Comparison of ENCODE assay signal across 30 cellular contexts in genomic region chr14:53461823-53462222, GRCh38.
"Had no signal": no experiment of that assay in that cellular context is flagged by ENCODE, and none has a peak within 500 bp of the region (broad histone marks: within the 10 kb centered on the region; RNA-seq: fewer than 3 reads in every experiment).

No MANE protein-coding gene starts in this region.

- H3K27me3 ChIP-seq: body of pancreas, esophagus squamous epithelium, ovary, sigmoid colon, upper lobe of left lung, vagina had no signal

- H3K27me3 Mint-ChIP-seq: stimulated activated naive CD8-positive, alpha-beta T cell treated with anti-CD3 and anti-CD28 coated beads, Interleukin-15, amount 100 ng/mL, for 72 hours had no signal

- H3K36me3 ChIP-seq: esophagus squamous epithelium, ovary, prostate gland, sigmoid colon, upper lobe of left lung, vagina had no signal

- DNase-seq: activated CD4-positive, alpha-beta T cell treated with anti-CD3 and anti-CD28 coated beads for 4 hours; activated CD4-positive, alpha-beta T cell treated with anti-CD3 and anti-CD28 coated beads, Interleukin-2, amount 50 U/mL, for 4 hours; activated effector memory CD4-positive, alpha-beta T cell treated with Interleukin-2 at 50 U/mL for 16 hours; activated naive CD4-positive, alpha-beta T cell treated with Interleukin-2 at 50 U/mL for 16 hours; activated T-cell treated with anti-CD3 and anti-CD28 coated beads for 4 hours; activated T-cell treated with anti-CD3 and anti-CD28 coated beads, Interleukin-2, amount 50 U/mL, for 72 hours; anterior cingulate cortex; body of pancreas; effector CD8-positive, alpha-beta T cell; esophagus squamous epithelium; islet precursor cell; left ventricle myocardium superior; naive B cell; nephron progenitor cell; ovary; sigmoid colon; stimulated activated CD4-positive, alpha-beta T cell treated with anti-CD3 and anti-CD28 coated beads, Interleukin-1b, Interleukin-23, amount 100 ng/mL, for 48 hours; stimulated activated CD4-positive, alpha-beta T cell treated with anti-CD3 and anti-CD28 coated beads, Interleukin-4, amount 100 ng/mL, for 4 hours; stimulated activated CD8-positive, alpha-beta memory T cell treated with anti-CD3 and anti-CD28 coated beads, Interleukin-4, amount 100 ng/mL, for 48 hours; stimulated activated naive CD8-positive, alpha-beta T cell treated with anti-CD3 and anti-CD28 coated beads, Interleukin-15, amount 100 ng/mL, for 72 hours; substantia nigra; upper lobe of left lung had no signal

- H3K27ac ChIP-seq: body of pancreas, epithelial cell of prostate, esophagus squamous epithelium, ovary, prostate gland, sigmoid colon, upper lobe of left lung, vagina, VCaP had no signal

- H3K9me3 ChIP-seq: body of pancreas, esophagus squamous epithelium, ovary, prostate gland, sigmoid colon, upper lobe of left lung, vagina had no signal

- H3K27ac Mint-ChIP-seq: activated naive CD8-positive, alpha-beta T cell; activated T-cell treated with anti-CD3 and anti-CD28 coated beads, Interleukin-2, amount 50 U/mL, for 72 hours; mesothelial cell of epicardium; naive B cell; nephron progenitor cell; stimulated activated memory B cell treated with anti-CD40 and anti-IgM and Interleukin-4, amounts not matched to agents 10 μg/mL and 1 μg/mL and 100 μg/mL, for 72 hours; stimulated activated naive CD8-positive, alpha-beta T cell treated with anti-CD3 and anti-CD28 coated beads, Interleukin-15, amount 100 ng/mL, for 72 hours had no signal

- H3K9me3 Mint-ChIP-seq: stimulated activated naive CD8-positive, alpha-beta T cell treated with anti-CD3 and anti-CD28 coated beads, Interleukin-15, amount 100 ng/mL, for 72 hours had no signal

- H3K4me3 ChIP-seq: body of pancreas, esophagus squamous epithelium, ovary, prostate gland, sigmoid colon, smooth muscle cell, upper lobe of left lung, vagina had no signal

- H3K4me1 Mint-ChIP-seq: stimulated activated naive CD8-positive, alpha-beta T cell treated with anti-CD3 and anti-CD28 coated beads, Interleukin-15, amount 100 ng/mL, for 72 hours had no signal

- H3K4me1 ChIP-seq: body of pancreas, prostate gland had no signal

- H3K4me2 ChIP-seq: smooth muscle cell had no signal

- H3K36me3 Mint-ChIP-seq: activated naive CD8-positive, alpha-beta T cell; naive B cell; stimulated activated memory B cell treated with anti-CD40 and anti-IgM and Interleukin-4, amounts not matched to agents 10 μg/mL and 1 μg/mL and 100 μg/mL, for 72 hours had no signal

- H3K4me3 Mint-ChIP-seq: activated naive CD8-positive, alpha-beta T cell; activated T-cell treated with anti-CD3 and anti-CD28 coated beads, Interleukin-2, amount 50 U/mL, for 72 hours; mesothelial cell of epicardium; naive B cell; nephron progenitor cell; stimulated activated memory B cell treated with anti-CD40 and anti-IgM and Interleukin-4, amounts not matched to agents 10 μg/mL and 1 μg/mL and 100 μg/mL, for 72 hours; stimulated activated naive CD8-positive, alpha-beta T cell treated with anti-CD3 and anti-CD28 coated beads, Interleukin-15, amount 100 ng/mL, for 72 hours had no signal
